In the genomic region with DNA sequence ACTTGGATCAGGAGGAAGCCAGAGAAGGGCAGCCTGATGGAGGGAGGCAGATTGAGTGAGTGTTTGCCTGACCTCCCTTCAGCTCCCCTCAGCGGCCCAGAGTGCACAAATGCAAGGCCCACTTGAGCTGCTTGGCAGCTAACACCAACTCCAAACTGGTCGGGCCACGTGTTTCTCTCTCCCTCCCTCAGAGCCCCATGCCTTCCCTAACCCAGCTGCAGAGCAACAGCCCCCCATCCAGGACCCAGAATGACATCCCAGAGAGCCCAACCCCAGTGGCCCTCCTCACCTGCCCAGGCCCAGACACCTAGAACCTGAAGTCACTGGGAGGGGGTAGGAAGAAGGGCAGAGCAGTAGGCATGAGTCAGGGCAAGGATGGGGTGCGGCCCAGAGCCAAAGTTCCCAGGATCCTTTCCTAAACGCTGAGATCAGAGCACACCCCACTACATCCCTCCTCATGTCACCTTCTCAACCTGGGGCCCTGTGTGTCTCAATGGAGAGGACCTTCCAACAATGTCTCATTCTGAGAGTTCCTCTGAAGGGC, we compare ENCODE assay signal across 13 cellular contexts. TPM values are rescaled to one million over a fixed set of nuclear protein-coding genes. Genes with fewer than 3 reads are reported as not detected.
DNase-seq lines count a peak whose midpoint lies in the region; ATAC-seq and TF ChIP-seq lines count a peak whose summit lies in the region.
"Had no signal": no experiment of that assay in that cellular context is flagged by ENCODE, and none has a peak within 500 bp of the region (broad histone marks: within the 10 kb centered on the region; RNA-seq: fewer than 3 reads in every experiment).

No MANE protein-coding gene starts in this region.

- peak overlapping the region; percentile 55 for H3K23ac ChIP-seq in neuronal stem cell (ENCODE audit: low read depth, low read length, poor library complexity)

- no peak overlapping the region for H3K4me3 ChIP-seq in BLaER1 treated with 17β-estradiol and CSF1 and Interleukin-3, amounts not matched to agents 10 nM and 100 nM
- H3K4me3 ChIP-seq in esophagus squamous epithelium (peak overlapping the region in 2 of 4 donors; percentile 67 to 76), neuronal stem cell (ENCODE audit: low read length in 2 of 2) (no peak overlapping the region)

- peak overlapping the region; percentile 45 for H2BK15ac ChIP-seq in neuronal stem cell (ENCODE audit: low read length)

- no peak overlapping the region for H4K8ac ChIP-seq in neuronal stem cell (ENCODE audit: low read depth, low read length)

- ATAC-seq in HG03439 (IDR thresholded peaks at IDR 0.05; ENCODE audit: unreplicated experiment) = no peak
- ATAC-seq: activated CD8-positive, alpha-beta memory T cell treated with anti-CD3 and anti-CD28 coated beads, Interleukin-2, amount 10 ng/mL, durations not matched to agents 7 days and 5 days had no signal

- H3K79me1 ChIP-seq in neuronal stem cell (ENCODE audit: low read depth, low read length) = no peaks in the 10 kb centered on the region

- TF ChIP-seq CTCF in esophagus squamous epithelium (IDR thresholded peaks at IDR 0.05) (no peak), progenitor cell of endocrine pancreas (IDR thresholded peaks at IDR 0.05; ENCODE audit: unreplicated experiment) (no peak)

- H3K27me3 Mint-ChIP-seq in progenitor cell of endocrine pancreas = no peaks in the 10 kb centered on the region
- H3K27me3 Mint-ChIP-seq: activated CD8-positive, alpha-beta memory T cell treated with anti-CD3 and anti-CD28 coated beads, Interleukin-2, amount 10 ng/mL, durations not matched to agents 7 days and 5 days had no signal

- H3K9me3 Mint-ChIP-seq in progenitor cell of endocrine pancreas (ENCODE audit: low read depth) = no peaks in the 10 kb centered on the region

- H3K36me3 ChIP-seq in BLaER1 treated with 17β-estradiol and CSF1 and Interleukin-3, amounts not matched to agents 10 nM and 100 nM = peaks cover 26 to 43% (median 37%) of the 10 kb centered on the region in 11 experiments
- peaks cover 0 to 24% (median 4%) of the 10 kb centered on the region in 3 donors for H3K36me3 ChIP-seq in esophagus squamous epithelium
- peaks cover 4 to 23% of the 10 kb centered on the region in 2 donors for H3K36me3 ChIP-seq in neuronal stem cell (replicated peaks in 1 of 2; ENCODE audit: control insufficient read depth in 2 of 2, insufficient read depth in 2 of 2, low read length in 2 of 2)

- H3K9me3 ChIP-seq in BLaER1 treated with 17β-estradiol and CSF1 and Interleukin-3, amounts not matched to agents 10 nM and 100 nM (replicated peaks in 1 of 11) = peaks cover 0 to 17% (median 11%) of the 10 kb centered on the region in 11 experiments; a peak in 12 of 22 replicates
- no peaks in the 10 kb centered on the region for H3K9me3 ChIP-seq in esophagus squamous epithelium
- H3K9me3 ChIP-seq in neuronal stem cell (replicated peaks in 1 of 2; ENCODE audit: control insufficient read depth in 2 of 2, insufficient read depth in 1 of 2, low read depth in 1 of 2, low read length in 2 of 2) = no peaks in the 10 kb centered on the region

- peak overlapping the region in 10 of 11 experiments; percentile 8 to 51 (median 39); a peak in 10 of 22 replicates for H3K9ac ChIP-seq in BLaER1 treated with 17β-estradiol and CSF1 and Interleukin-3, amounts not matched to agents 10 nM and 100 nM
- no peak overlapping the region for H3K9ac ChIP-seq in neuronal stem cell (ENCODE audit: low read depth, low read length, poor library complexity)

- H3K4me2 ChIP-seq in BLaER1 treated with 17β-estradiol and CSF1 and Interleukin-3, amounts not matched to agents 10 nM and 100 nM = peak overlapping the region; percentile 31 to 82 (median 56); a peak in 18 of 22 replicates
- no peak overlapping the region for H3K4me2 ChIP-seq in neuronal stem cell (ENCODE audit: insufficient read depth, low read length, poor library complexity, severe bottlenecking)

- peak overlapping the region; percentile 2 for H2BK12ac ChIP-seq in neuronal stem cell (ENCODE audit: low read length)

- peaks cover 8% of the 10 kb centered on the region for H3K36me3 Mint-ChIP-seq in progenitor cell of endocrine pancreas (ENCODE audit: insufficient read depth)
- H3K36me3 Mint-ChIP-seq: activated CD8-positive, alpha-beta memory T cell treated with anti-CD3 and anti-CD28 coated beads, Interleukin-2, amount 10 ng/mL, durations not matched to agents 7 days and 5 days had no signal

- H2AK5ac ChIP-seq in neuronal stem cell (ENCODE audit: low read depth, low read length) = peak overlapping the region; percentile 71

- peaks cover 40 to 83% (median 51%) of the 10 kb centered on the region in 10 experiments for H3K4me1 ChIP-seq in BLaER1 treated with 17β-estradiol and CSF1 and Interleukin-3, amounts not matched to agents 10 nM and 100 nM
- peaks cover 4 to 65% (median 28%) of the 10 kb centered on the region in 3 donors for H3K4me1 ChIP-seq in esophagus squamous epithelium
- H3K4me1 ChIP-seq in neuronal stem cell (ENCODE audit: control insufficient read depth in 2 of 2, insufficient read depth in 1 of 2, low read depth in 1 of 2, low read length in 2 of 2) = peaks cover 4 to 9% of the 10 kb centered on the region in 2 donors

- DNase-seq in NCI-H2029 (lab: John Stamatoyannopoulos, UW) (peak; percentile 24), esophagus squamous epithelium (lab: John Stamatoyannopoulos, UW) (no peak), neuronal stem cell (ENCODE audit: low spot score) (no peak), NCI-H2227 treated with DMSO at 0.1 percent for 48 hours (lab: John Stamatoyannopoulos, UW) (no peak), progenitor cell of endocrine pancreas (ENCODE audit: low spot score, unreplicated experiment) (no peak), NCI-H774 (lab: John Stamatoyannopoulos, UW) (no peak)
- DNase-seq: activated CD8-positive, alpha-beta memory T cell treated with anti-CD3 and anti-CD28 coated beads, Interleukin-2, amount 10 ng/mL, durations not matched to agents 7 days and 5 days; HCEC 1CT; NCI-H1048 had no signal

- H3K4me3 Mint-ChIP-seq in progenitor cell of endocrine pancreas (ENCODE audit: low read depth) = no peak overlapping the region
- H3K4me3 Mint-ChIP-seq: activated CD8-positive, alpha-beta memory T cell treated with anti-CD3 and anti-CD28 coated beads, Interleukin-2, amount 10 ng/mL, durations not matched to agents 7 days and 5 days had no signal

- no peak overlapping the region for H4K91ac ChIP-seq in neuronal stem cell (ENCODE audit: low read depth, low read length, poor library complexity)

- no peak overlapping the region for H2BK5ac ChIP-seq in neuronal stem cell (ENCODE audit: low read length)

- 61% methylated on average over 2 of the region's 5 CpGs; no CpG with 5 or more reads in 1 of the 2 donors for WGBS in esophagus squamous epithelium, 2 donors
- no CpG with 5 or more reads among the region's 5 CpGs for WGBS in neuronal stem cell (ENCODE audit: extremely low coverage in 2 of 2, insufficient read length in 2 of 2, insufficient replicate concordance in 1 of 2), 2 donors

- H3K18ac ChIP-seq in neuronal stem cell (ENCODE audit: low read length) = no peak overlapping the region

- no peak overlapping the region for H2AFZ ChIP-seq in neuronal stem cell (ENCODE audit: low read length)

- no peaks in the 10 kb centered on the region for H4K20me1 ChIP-seq in BLaER1 treated with 17β-estradiol and CSF1 and Interleukin-3, amounts not matched to agents 10 nM and 100 nM

- H3K27ac ChIP-seq in BLaER1 treated with 17β-estradiol and CSF1 and Interleukin-3, amounts not matched to agents 10 nM and 100 nM = peak overlapping the region in 10 of 11 experiments; percentile 18 to 62 (median 42); a peak in 17 of 22 replicates
- H3K27ac ChIP-seq in esophagus squamous epithelium (peak overlapping the region; percentile 92 to 96 (median 94)), neuronal stem cell (replicated peaks; ENCODE audit: low read length) (no peak overlapping the region)
- H3K27ac ChIP-seq: C4-2B had no signal

- no peaks in the 10 kb centered on the region for H3K27me3 ChIP-seq in BLaER1 treated with 17β-estradiol and CSF1 and Interleukin-3, amounts not matched to agents 10 nM and 100 nM
- H3K27me3 ChIP-seq in esophagus squamous epithelium (no peaks in the 10 kb centered on the region), neuronal stem cell (ENCODE audit: control insufficient read depth in 3 of 3, insufficient read depth in 3 of 3, low read depth in 1 of 3, low read length in 3 of 3) (no peaks in the 10 kb centered on the region)

- H3K27ac Mint-ChIP-seq in progenitor cell of endocrine pancreas = no peak overlapping the region
- H3K27ac Mint-ChIP-seq: activated CD8-positive, alpha-beta memory T cell treated with anti-CD3 and anti-CD28 coated beads, Interleukin-2, amount 10 ng/mL, durations not matched to agents 7 days and 5 days had no signal

- H3K4me1 Mint-ChIP-seq in progenitor cell of endocrine pancreas (ENCODE audit: low read depth) = peaks cover 13% of the 10 kb centered on the region
- H3K4me1 Mint-ChIP-seq: activated CD8-positive, alpha-beta memory T cell treated with anti-CD3 and anti-CD28 coated beads, Interleukin-2, amount 10 ng/mL, durations not matched to agents 7 days and 5 days had no signal

- H3K14ac ChIP-seq in neuronal stem cell (ENCODE audit: low read length) = no peak overlapping the region

- H2BK120ac ChIP-seq in neuronal stem cell (ENCODE audit: low read depth, low read length) = no peak overlapping the region

- no peak for TF ChIP-seq POLR2A in esophagus squamous epithelium (IDR thresholded peaks at IDR 0.05)

- no peak overlapping the region for H3K4ac ChIP-seq in neuronal stem cell (ENCODE audit: low read length)

- intact Hi-C loops in esophagus squamous epithelium (cut with DNase I) = no loop called here

RNA-seq across cellular contexts. Expression of a gene that starts 0.8 kb away (rescaled TPM):
- 1,000 to 10,000 TPM; 1,580 to 2,481 (median 2,030) TPM for total RNA-seq in esophagus squamous epithelium
- 0.04 TPM for polyA plus RNA-seq in neuronal stem cell (2013, experiment 1 of 2)
- polyA plus RNA-seq in neuronal stem cell (2013, experiment 2 of 2) = not detected
- 1.4 and 2.8 TPM in 2 replicates for total RNA-seq in progenitor cell of endocrine pancreas
- total RNA-seq: activated CD8-positive, alpha-beta memory T cell treated with anti-CD3 and anti-CD28 coated beads, Interleukin-2, amount 10 ng/mL, durations not matched to agents 7 days and 5 days; T-helper 2 cell treated with Interferon-gamma antibody and Interleukin-4, amounts not matched to agents 100 ng/mL and 5 ng/mL, for 36 hours had no signal

RNA-seq across cellular contexts. Expression of a gene that starts 4.0 kb away (rescaled TPM):
- total RNA-seq in esophagus squamous epithelium (1,000 to 10,000 TPM; 1,372 to 2,409 (median 2,158) TPM), progenitor cell of endocrine pancreas (46.8 and 50.2 TPM in 2 replicates)
- polyA plus RNA-seq in neuronal stem cell (2013, experiment 1 of 2) = 9.6 TPM
- polyA plus RNA-seq in neuronal stem cell (2013, experiment 2 of 2) = 9.3 TPM
- total RNA-seq: activated CD8-positive, alpha-beta memory T cell treated with anti-CD3 and anti-CD28 coated beads, Interleukin-2, amount 10 ng/mL, durations not matched to agents 7 days and 5 days; T-helper 2 cell treated with Interferon-gamma antibody and Interleukin-4, amounts not matched to agents 100 ng/mL and 5 ng/mL, for 36 hours had no signal

RNA-seq across cellular contexts. Expression of a gene that starts 10.3 kb away (rescaled TPM):
- total RNA-seq in esophagus squamous epithelium (10 to 100 TPM; 44.4 to 63.3 (median 55.7) TPM), progenitor cell of endocrine pancreas (63.6 and 67.5 TPM in 2 replicates)
- polyA plus RNA-seq in neuronal stem cell (2013, experiment 1 of 2) = 110 TPM
- polyA plus RNA-seq in neuronal stem cell (2013, experiment 2 of 2) = 107 TPM

RNA-seq across cellular contexts. Expression of a gene that starts 11.3 kb away (rescaled TPM):
- total RNA-seq in esophagus squamous epithelium = 1 to 10 TPM in 1 of 4 donors, not detected in 3; 1.8 TPM
- polyA plus RNA-seq in neuronal stem cell (2013, experiment 1 of 2) = 0.22 TPM
- polyA plus RNA-seq in neuronal stem cell (2013, experiment 2 of 2) = 0.12 TPM
- total RNA-seq in progenitor cell of endocrine pancreas = 0.80 TPM in 1 of 2 replicates, not detected in the other
- total RNA-seq: activated CD8-positive, alpha-beta memory T cell treated with anti-CD3 and anti-CD28 coated beads, Interleukin-2, amount 10 ng/mL, durations not matched to agents 7 days and 5 days; T-helper 2 cell treated with Interferon-gamma antibody and Interleukin-4, amounts not matched to agents 100 ng/mL and 5 ng/mL, for 36 hours had no signal

RNA-seq across cellular contexts. Expression of a gene that starts 16.9 kb away (rescaled TPM):
- 10 to 100 TPM; 35.0 to 58.9 (median 47.3) TPM for total RNA-seq in esophagus squamous epithelium
- 77.4 TPM for polyA plus RNA-seq in neuronal stem cell (2013, experiment 1 of 2)
- polyA plus RNA-seq in neuronal stem cell (2013, experiment 2 of 2) = 76.9 TPM
- 128 and 129 TPM in 2 replicates for total RNA-seq in progenitor cell of endocrine pancreas

Comparison
In these comparisons a context has a peak if more than half of its experiments do, and no peak if none do; other contexts are left out.
1. RNA of a gene that starts 0.8 kb away (total RNA-seq): 1,580 to 2,481 TPM in esophagus squamous epithelium; 1.4 to 2.8 TPM in progenitor cell of endocrine pancreas; every median in the first group is over 100 times any median in the second.
2. RNA of a gene that starts 4.0 kb away (total RNA-seq): 1,372 to 2,409 TPM in esophagus squamous epithelium; 46.8 to 50.2 TPM in progenitor cell of endocrine pancreas; every median in the first group is over 10 times any median in the second.